In genomic region chr3:38828681-38829080, GRCh38 we compare ENCODE assay signal across 21 cellular contexts. TPM values are rescaled to one million over a fixed set of nuclear protein-coding genes. Genes with fewer than 3 reads are reported as not detected.
DNase-seq lines count a peak whose midpoint lies in the region; FAIRE-seq and TF ChIP-seq lines count a peak whose summit lies in the region.
"Had no signal": no experiment of that assay in that cellular context is flagged by ENCODE, and none has a peak within 500 bp of the region (broad histone marks: within the 10 kb centered on the region; RNA-seq: fewer than 3 reads in every experiment).

No MANE protein-coding gene starts in this region.

- H3K36me3 ChIP-seq in GM23248 (ENCODE audit: low read depth) (no peaks in the 10 kb centered on the region), adipocyte (ENCODE audit: control insufficient read depth, insufficient read depth, low read length, severe bottlenecking) (no peaks in the 10 kb centered on the region), fibroblast of lung (ENCODE audit: control insufficient read depth, insufficient read depth, low read length) (no peaks in the 10 kb centered on the region), skeletal muscle satellite cell (ENCODE audit: insufficient read depth, low read length) (no peaks in the 10 kb centered on the region)

- 51 to 70% methylated on average over 4 of the region's 4 CpGs for WGBS in GM23248 (ENCODE audit: low coverage in 1 of 2, low lambda C conversion rate in 2 of 2, missing lambda C conversion rate in 2 of 2), 2 experiments

- no peak for FAIRE-seq in GM19239 (lab: Jason Lieb, UNC)
- FAIRE-seq: HepG2 had no signal

- no peaks in the 10 kb centered on the region for H3K9me3 Mint-ChIP-seq in progenitor cell of endocrine pancreas (ENCODE audit: low read depth)

- H2AFZ ChIP-seq in GM23248 (peak overlapping the region; percentile 74), fibroblast of lung (ENCODE audit: low read length) (no peak overlapping the region)

- H3K9me2 ChIP-seq in GM23248 (ENCODE audit: insufficient read depth) = no peaks in the 10 kb centered on the region

- in situ Hi-C loops in GM23248 (cut with MboI) = no loop called here

- H4K20me1 ChIP-seq in GM23248 (ENCODE audit: insufficient read depth) = no peaks in the 10 kb centered on the region
- no peaks in the 10 kb centered on the region for H4K20me1 ChIP-seq in fibroblast of lung (ENCODE audit: control insufficient read depth, extremely low read depth, insufficient read depth, low read length)

- H3K4me3 ChIP-seq in GM23248 (no peak overlapping the region), adipocyte (ENCODE audit: low read length) (no peak overlapping the region), fibroblast of lung (replicated peaks in 1 of 4; ENCODE audit: control extremely low read depth in 1 of 4, insufficient read depth in 1 of 4, low read depth in 3 of 4, low read length in 4 of 4) (no peak overlapping the region), skeletal muscle satellite cell (ENCODE audit: low read length) (no peak overlapping the region)

- H3K4me1 Mint-ChIP-seq in progenitor cell of endocrine pancreas (ENCODE audit: low read depth) = no peaks in the 10 kb centered on the region

- H3K9ac ChIP-seq in GM23248 (peak overlapping the region; percentile 48; the same call in 1 of the 2 replicates), adipocyte (ENCODE audit: low read length) (peak overlapping the region; percentile 83), fibroblast of lung (ENCODE audit: insufficient read depth, low read length) (no peak overlapping the region), skeletal muscle satellite cell (ENCODE audit: low read depth, low read length) (peak overlapping the region; percentile 61)

- peak; percentile 28 for DNase-seq in GM23248
- DNase-seq in adipocyte (ENCODE audit: low read depth) = no peak
- DNase-seq in fibroblast of lung (ENCODE audit: low read depth in 2 of 2) = no peak
- no peak for DNase-seq in progenitor cell of endocrine pancreas (ENCODE audit: low spot score, unreplicated experiment)
- no peak for DNase-seq in GM19239 (ENCODE audit: insufficient read length, low spot score)
- DNase-seq in superior temporal gyrus (ENCODE audit: extremely low spot score) = no peak
- DNase-seq: CD4-positive, CD25-positive, alpha-beta regulatory T cell; COR-L47; DMS 273 treated with DMSO at 0.1 percent for 48 hours; H7; KG1; NCI-H1417; NCI-H187; NCI-H2107; NCI-H2227 treated with DMSO at 0.1 percent for 48 hours; NCI-H510A treated with DMSO at 0.1 percent for 48 hours; NCI-H774; SHP77 treated with DMSO at 0.1 percent for 48 hours had no signal

- no peak overlapping the region for H3K27ac Mint-ChIP-seq in progenitor cell of endocrine pancreas

- H3K4me1 ChIP-seq in GM23248 (ENCODE audit: insufficient read depth) (peaks cover 15% of the 10 kb centered on the region), adipocyte (ENCODE audit: control insufficient read depth, insufficient read depth, low read length) (peaks cover 16% of the 10 kb centered on the region), fibroblast of lung (ENCODE audit: control insufficient read depth, extremely low read depth, insufficient read depth, low read length) (peaks cover 14% of the 10 kb centered on the region), skeletal muscle satellite cell (ENCODE audit: control insufficient read depth, insufficient read depth, low read length) (peaks cover 15% of the 10 kb centered on the region)

- H3K27me3 Mint-ChIP-seq in progenitor cell of endocrine pancreas = peaks cover 31% of the 10 kb centered on the region
- H3K27me3 Mint-ChIP-seq: CD4-positive, CD25-positive, alpha-beta regulatory T cell had no signal

- peak overlapping the region; percentile 55; the same call in 1 of the 2 replicates for H3K27ac ChIP-seq in GM23248
- H3K27ac ChIP-seq in fibroblast of lung (ENCODE audit: insufficient read depth, low read length) = peak overlapping the region; percentile 80

- H3K4me2 ChIP-seq in GM23248 (ENCODE audit: unreplicated experiment) (no peak overlapping the region), fibroblast of lung (ENCODE audit: extremely low read depth, insufficient read depth, low read length) (peak overlapping the region; percentile 58), skeletal muscle satellite cell (ENCODE audit: low read length) (no peak overlapping the region)

- no peaks in the 10 kb centered on the region for H3F3A ChIP-seq in GM23248 (ENCODE audit: insufficient read depth)

- H3K9me3 ChIP-seq in GM23248 (ENCODE audit: low read depth) (no peaks in the 10 kb centered on the region), adipocyte (ENCODE audit: control insufficient read depth, low read length) (no peaks in the 10 kb centered on the region), fibroblast of lung (ENCODE audit: control insufficient read depth, insufficient read depth, low read depth, low read length) (no peaks in the 10 kb centered on the region), skeletal muscle satellite cell (replicated peaks; ENCODE audit: low read length) (no peaks in the 10 kb centered on the region)

- no peaks in the 10 kb centered on the region for H3K79me2 ChIP-seq in GM23248 (ENCODE audit: insufficient read depth)
- H3K79me2 ChIP-seq in fibroblast of lung (ENCODE audit: control insufficient read depth, insufficient read depth, low read length) = no peaks in the 10 kb centered on the region

- TF ChIP-seq CTCF in fibroblast of lung (conservative IDR thresholded peaks at IDR 0.05 in 1 of 2, IDR thresholded peaks at IDR 0.05 in 1 of 2; ENCODE audit: low read depth in 1 of 2, low read length in 2 of 2) (no peak), progenitor cell of endocrine pancreas (IDR thresholded peaks at IDR 0.05; ENCODE audit: unreplicated experiment) (no peak)

- no peak overlapping the region for H3K4me3 Mint-ChIP-seq in progenitor cell of endocrine pancreas (ENCODE audit: low read depth)
- H3K4me3 Mint-ChIP-seq: CD4-positive, CD25-positive, alpha-beta regulatory T cell had no signal

- H3K36me3 Mint-ChIP-seq in progenitor cell of endocrine pancreas (ENCODE audit: insufficient read depth) = no peaks in the 10 kb centered on the region
- H3K36me3 Mint-ChIP-seq: CD4-positive, CD25-positive, alpha-beta regulatory T cell had no signal

- H3K27me3 ChIP-seq in GM23248 (replicated peaks; ENCODE audit: insufficient read depth) (peaks cover 8% of the 10 kb centered on the region; the same call in 1 of the 2 replicates), adipocyte (replicated peaks; ENCODE audit: control insufficient read depth, insufficient read depth, low read length) (no peaks in the 10 kb centered on the region), fibroblast of lung (ENCODE audit: control insufficient read depth, insufficient read depth, low read length) (peaks cover 2% of the 10 kb centered on the region), skeletal muscle satellite cell (ENCODE audit: control insufficient read depth, insufficient read depth, low read length) (peaks cover 14% of the 10 kb centered on the region)

RNA-seq across cellular contexts. Expression of gene SCN10A, which starts 12.7 kb away (rescaled TPM):
- total RNA-seq in GM23248 (2014; rRNA removed; shearing (Covaris generic)) = not detected in 2 replicates
- polyA plus RNA-seq in GM23248 (2016; fragmentation: Nextera tagmentation; extraction: Ambion mirVana) = not detected in 2 replicates
- not detected in 2 replicates for total RNA-seq in fibroblast of lung
- polyA plus RNA-seq in fibroblast of lung = not detected in 2 replicates
- polyA plus RNA-seq in fibroblast of lung (2012) = not detected in 2 replicates
- polyA minus RNA-seq in fibroblast of lung (ENCODE audit: low replicate concordance) = not detected in 2 replicates
- total RNA-seq in skeletal muscle satellite cell (2012; rRNA removed) = not detected in 2 replicates
- not detected in 2 replicates for total RNA-seq in progenitor cell of endocrine pancreas
- total RNA-seq: CD4-positive, CD25-positive, alpha-beta regulatory T cell; H7; HepG2; RPMI7951 had no signal
- polyA plus RNA-seq: CD4-positive, CD25-positive, alpha-beta regulatory T cell; HepG2 had no signal
